8 cellular contexts compared by ENCODE assay signal in genomic region chr3:192727032-192727847, GRCh38.
A peak's percentile ranks its signal among the peaks of the same experiment; 100 is the strongest.
DNase-seq lines count a peak whose midpoint lies in the region; ATAC-seq and TF ChIP-seq lines count a peak whose summit lies in the region.
"Had no signal": no experiment of that assay in that cellular context is flagged by ENCODE, and none has a peak within 500 bp of the region (broad histone marks: within the 10 kb centered on the region; RNA-seq: fewer than 3 reads in every experiment).

Gene FGF12 (minus strand): TSS chr3:192727541.

- no peak for ATAC-seq in HG02852 (IDR thresholded peaks at IDR 0.05; ENCODE audit: unreplicated experiment)
- ATAC-seq in GM18498 (IDR thresholded peaks at IDR 0.05; ENCODE audit: unreplicated experiment): no peak
- ATAC-seq: naive thymus-derived CD4-positive, alpha-beta T cell had no signal

- no peak for TF ChIP-seq CTCF in HFF-Myc (IDR thresholded peaks at IDR 0.05; ENCODE audit: low read depth, low read length, missing control alignments)
- no peak for TF ChIP-seq CTCF in cardiac fibroblast (IDR thresholded peaks at IDR 0.05; ENCODE audit: low read depth, low read length)

- H3K4me3 ChIP-seq in HFF-Myc (replicated peaks; ENCODE audit: low read depth, low read length) (no peak within 1 kb of the TSS), cardiac fibroblast (replicated peaks in 1 of 2; ENCODE audit: low read depth in 2 of 2, low read length in 2 of 2) (no peak within 1 kb of the TSS)

- DNase-seq in HFF-Myc (ENCODE audit: extremely low read depth, low read depth): peak; percentile 2
- DNase-seq in NCI-H510A treated with DMSO at 0.1 percent for 48 hours (lab: John Stamatoyannopoulos, UW): peak; percentile 90
- peak; percentile 4 to 30 for DNase-seq in cardiac fibroblast (ENCODE audit: low read depth in 2 of 2)
- DNase-seq in kidney glomerular epithelial cell (lab: John Stamatoyannopoulos, UW): peak; percentile 32
- peak in 2 of 3 donors; percentile 0 to 11 for DNase-seq in stimulated activated CD4-positive, alpha-beta T cell treated with anti-CD3 and anti-CD28 coated beads, TNF-alpha, amount 100 ng/mL, for 48 hours (ENCODE audit: low read depth in 3 of 3)

Comparison
In these comparisons a context has a peak if more than half of its experiments do, and no peak if none do; other contexts are left out.
1. DNase-seq: peak in every context shown above with its lines; median percentile 90 in NCI-H510A treated with DMSO at 0.1 percent for 48 hours; 32 in kidney glomerular epithelial cell; 17 in cardiac fibroblast; 6 in stimulated activated CD4-positive, alpha-beta T cell treated with anti-CD3 and anti-CD28 coated beads, TNF-alpha, amount 100 ng/mL, for 48 hours; 2 in HFF-Myc.